In the genomic region with DNA sequence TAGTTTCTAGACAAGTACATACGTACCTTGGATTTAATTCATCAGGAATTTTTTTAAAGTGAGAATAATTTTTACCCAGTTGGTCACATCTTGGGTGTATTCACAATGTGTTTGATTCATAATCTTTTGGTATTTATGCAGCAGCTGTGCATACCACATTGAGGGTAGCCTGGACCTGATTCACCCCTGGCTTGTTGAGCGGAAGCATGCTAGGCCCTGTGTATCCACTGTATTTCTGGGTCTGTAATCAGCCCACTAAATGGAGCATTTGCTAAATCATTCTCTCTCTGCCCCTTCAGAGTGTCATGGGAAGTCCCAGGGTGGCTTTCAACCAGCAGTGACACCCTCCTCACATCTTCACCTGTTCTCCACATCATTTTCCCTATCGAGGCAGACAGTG, we compare ENCODE assay signal across 1 cellular context.
TF ChIP-seq lines count a peak whose summit lies in the region.

No MANE protein-coding gene starts in this region.

TF ChIP-seq in IMR-90, 13 proteins besides CTCF, POLR2A, EP300 and RAD21 (continued from another document):
- TF ChIP-seq BHLHE40 (IDR thresholded peaks at IDR 0.05; ENCODE audit: low read depth, low read length) (no peak), MAZ (IDR thresholded peaks at IDR 0.05; ENCODE audit: borderline replicate concordance, low read depth, low read length) (no peak), NFE2L2 (IDR thresholded peaks at IDR 0.05; ENCODE audit: low read depth, low read length) (no peak), MAFK (IDR thresholded peaks at IDR 0.05; ENCODE audit: low read depth, low read length) (no peak)
